In the genomic region with DNA sequence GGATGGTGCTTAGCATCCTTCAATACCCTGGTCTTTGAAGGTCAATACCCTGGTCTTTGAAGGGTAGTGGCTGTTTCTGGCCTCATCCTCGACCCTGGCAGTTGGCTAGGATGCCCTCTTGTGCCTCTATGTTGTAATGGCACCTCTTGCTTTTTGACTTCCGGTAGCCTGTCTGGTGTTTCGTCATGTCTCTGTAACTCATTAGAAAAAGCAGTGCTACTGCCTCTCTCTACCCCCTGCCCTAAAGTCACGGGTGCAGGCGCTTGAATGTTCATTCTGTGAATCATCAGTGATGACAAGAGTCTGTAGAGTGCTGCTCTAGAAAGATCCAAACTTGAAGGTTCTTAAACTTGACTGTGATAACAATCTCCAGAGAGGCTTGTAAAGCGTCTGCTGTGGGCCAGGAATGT, we compare ENCODE assay signal across 8 cellular contexts. TPM values are rescaled to one million over a fixed set of nuclear protein-coding genes. Genes with fewer than 3 reads are reported as not detected.
DNase-seq lines count a peak whose midpoint lies in the region; ATAC-seq, FAIRE-seq and TF ChIP-seq lines count a peak whose summit lies in the region.

No MANE protein-coding gene starts in this region.

- H3K4me1 Mint-ChIP-seq in endothelial cell (ENCODE audit: unreplicated experiment) = peaks cover 3% of the 10 kb centered on the region

- ATAC-seq in HG03354 (IDR thresholded peaks at IDR 0.05; ENCODE audit: poor library complexity, severe bottlenecking, unreplicated experiment) (peak; percentile 77), SK-N-SH treated with all-trans-retinoic acid at 6 μM for 48 hours (peak; percentile 68), pancreas (peak; percentile 46 to 68 (median 56)), GM18498 (IDR thresholded peaks at IDR 0.05; ENCODE audit: unreplicated experiment) (no peak)

- no peaks in the 10 kb centered on the region for H3K27me3 ChIP-seq in pancreas

- TF ChIP-seq CTCF in endothelial cell (IDR thresholded peaks at IDR 0.05; ENCODE audit: unreplicated experiment) (peak; percentile 36), pancreas (IDR thresholded peaks at IDR 0.05) (no peak)

- H3K36me3 Mint-ChIP-seq in endothelial cell (ENCODE audit: low read depth, unreplicated experiment) = no peaks in the 10 kb centered on the region

- no peaks in the 10 kb centered on the region for H3K9me3 ChIP-seq in pancreas

- H3K4me3 ChIP-seq in pancreas = no peak overlapping the region

- intact Hi-C loops in pancreas (cut with DNase I) = no loop called here

- H3K27me3 Mint-ChIP-seq in endothelial cell (ENCODE audit: unreplicated experiment) = peaks cover 7% of the 10 kb centered on the region

- no peak for FAIRE-seq in pancreas (lab: Jason Lieb, UNC)

- DNase-seq in activated T-cell treated with anti-CD3 and anti-CD28 coated beads for 24 hours (ENCODE audit: low read depth) (peak; percentile 4), endothelial cell (ENCODE audit: low spot score) (peak; percentile 38), pancreas (no peak), COLO668 (lab: John Stamatoyannopoulos, UW; ENCODE audit: unreplicated experiment) (no peak)
- DNase-seq in activated T-cell treated with anti-CD3 and anti-CD28 coated beads, Interleukin-2, amount 50 U/mL, for 1 hour = no peak

- H3K9me3 Mint-ChIP-seq in endothelial cell (ENCODE audit: unreplicated experiment) = no peaks in the 10 kb centered on the region

- H3K4me1 ChIP-seq in pancreas = no peaks in the 10 kb centered on the region

- no peak overlapping the region for H3K4me3 Mint-ChIP-seq in endothelial cell (ENCODE audit: unreplicated experiment)

- no peak overlapping the region for H3K27ac Mint-ChIP-seq in endothelial cell (ENCODE audit: unreplicated experiment)

- H3K27ac ChIP-seq in pancreas = no peak overlapping the region

- H3K36me3 ChIP-seq in pancreas = no peaks in the 10 kb centered on the region

- 18 to 19% methylated on average over 6 of the region's 6 CpGs for WGBS in pancreas, 2 donors

TF ChIP-seq in SK-N-SH treated with all-trans-retinoic acid at 6 μM for 48 hours, 23 proteins besides CTCF, POLR2A, EP300 and RAD21:
- TF ChIP-seq ZFP3 (CRISPR knock-in tag; IDR thresholded peaks at IDR 0.05) (no peak), ISL1 (CRISPR knock-in tag; IDR thresholded peaks at IDR 0.05) (no peak), TCF4 (CRISPR knock-in tag; IDR thresholded peaks at IDR 0.05; ENCODE audit: borderline replicate concordance) (no peak), PPARA (CRISPR knock-in tag; IDR thresholded peaks at IDR 0.05; ENCODE audit: borderline replicate concordance) (no peak), OSR1 (CRISPR knock-in tag; IDR thresholded peaks at IDR 0.05) (no peak), RARB (CRISPR knock-in tag; IDR thresholded peaks at IDR 0.05) (no peak), TOX (CRISPR knock-in tag; IDR thresholded peaks at IDR 0.05; ENCODE audit: borderline replicate concordance) (no peak)

RNA-seq across cellular contexts. Expression of gene RSPO4, which starts 28.3 kb away (rescaled TPM):
- total RNA-seq in endothelial cell (ENCODE audit: unreplicated experiment) (0.95 TPM), pancreas (under 1 TPM in 3 of 6 donors, not detected in 3; 0.09 to 0.28 (median 0.21) TPM)
- polyA plus RNA-seq in pancreas = under 1 TPM; 0.08 to 0.09 TPM

RNA-seq across cellular contexts. Expression of gene ANGPT4, which starts 57.7 kb away (rescaled TPM):
- 0.51 TPM for total RNA-seq in endothelial cell (ENCODE audit: unreplicated experiment)
- total RNA-seq in pancreas = under 1 TPM in 2 of 6 donors, not detected in 4; 0.03 to 0.12 TPM
- polyA plus RNA-seq in pancreas = under 1 TPM; 0.23 to 0.34 TPM

Comparison
In these comparisons a context has a peak if more than half of its experiments do, and no peak if none do; other contexts are left out.
1. DNase-seq: peak in activated T-cell treated with anti-CD3 and anti-CD28 coated beads for 24 hours (single experiment) and endothelial cell (single experiment); none in activated T-cell treated with anti-CD3 and anti-CD28 coated beads, Interleukin-2, amount 50 U/mL, for 1 hour (single experiment), pancreas (0 of 6) and COLO668 (single experiment).